12 cellular contexts compared by ENCODE assay signal in genomic region chr12:52059582-52060497, GRCh38. TPM values are rescaled to one million over a fixed set of nuclear protein-coding genes. Genes with fewer than 3 reads are reported as not detected.
DNase-seq lines count a peak whose midpoint lies in the region; ATAC-seq, FAIRE-seq and TF ChIP-seq lines count a peak whose summit lies in the region.
"Had no signal": no experiment of that assay in that cellular context is flagged by ENCODE, and none has a peak within 500 bp of the region (broad histone marks: within the 10 kb centered on the region; RNA-seq: fewer than 3 reads in every experiment).

No MANE protein-coding gene starts in this region.

- H3K4me3 ChIP-seq in A549 (no peak overlapping the region), IMR-90 (ENCODE audit: insufficient read depth, low read depth, low read length) (no peak overlapping the region), neuronal stem cell (ENCODE audit: low read length in 2 of 2) (no peak overlapping the region), mammary epithelial cell (replicated peaks in 1 of 3; ENCODE audit: insufficient read depth in 1 of 3, low read depth in 2 of 3, low read length in 3 of 3) (no peak overlapping the region)

- H3K36me3 ChIP-seq in IMR-90 (ENCODE audit: control insufficient read depth, insufficient read depth, low read length) (peaks cover 40% of the 10 kb centered on the region), neuronal stem cell (replicated peaks in 1 of 2; ENCODE audit: control insufficient read depth in 2 of 2, insufficient read depth in 2 of 2, low read length in 2 of 2) (peaks cover 30 to 37% of the 10 kb centered on the region in 2 donors), mammary epithelial cell (ENCODE audit: insufficient read depth, low read length) (no peaks in the 10 kb centered on the region)

- in situ Hi-C loops in IMR-90 (cut with MboI; ENCODE audit: low sequenced_read_pairs) (no loop called here), mammary epithelial cell (cut with MboI; ENCODE audit: low sequenced_read_pairs in 2 of 2) (no loop called here)

- peaks cover 10% of the 10 kb centered on the region for H4K20me1 ChIP-seq in IMR-90 (ENCODE audit: insufficient read depth, low read length)
- H4K20me1 ChIP-seq in mammary epithelial cell (ENCODE audit: insufficient read depth, low read length) = no peaks in the 10 kb centered on the region

- CTCF ChIA-PET in A549 (lab: Yijun Ruan, JAX) = interaction anchor here (0.9 to 42.5 kb wide), 9 partner anchors 8 to 60 kb away, joined by 3 to 1730 read pairs (median 13); partner anchors contain the start of genes ATG101, NR4A1 and SMIM41
- CTCF ChIA-PET in IMR-90 (lab: Yijun Ruan, JAX) = interaction anchor here (1.2 to 2.2 kb wide), 2 partner anchors 8 to 34 kb away, joined by 4 to 10 read pairs; no protein-coding TSS in a partner anchor
- CTCF ChIA-PET in mammary epithelial cell (lab: Charles Lee; ENCODE audit: low non-redundant PET) = interaction anchor here (0.6 kb wide), 1 partner anchor 56 kb away, joined by 7 read pairs; no protein-coding TSS in a partner anchor

- H3K9me1 ChIP-seq in IMR-90 (ENCODE audit: insufficient read depth, low read length) = peaks cover 7% of the 10 kb centered on the region

- no peak for FAIRE-seq in A549 (lab: Jason Lieb, UNC)

- peak in 1 of 2 experiments; percentile 93 for DNase-seq in A549 (ENCODE audit: low read depth in 1 of 2, low spot score in 1 of 2)
- DNase-seq in IMR-90 = peak; percentile 87
- DNase-seq in neuronal stem cell (ENCODE audit: low spot score) = no peak
- DNase-seq in mammary epithelial cell = no peak
- no peak for DNase-seq in DMS114 treated with DMSO at 0.1 percent for 48 hours (lab: John Stamatoyannopoulos, UW; ENCODE audit: unreplicated experiment)
- DNase-seq: activated naive CD4-positive, alpha-beta T cell treated with anti-CD3 and anti-CD28 coated beads, Interleukin-2, amount 50 U/mL, for 16 hours; Karpas-422; mesendoderm; NK-92 treated with Interleukin-12 subunit alpha and Interleukin-12 subunit beta, amount 100 ng/mL, for 24 hours had no signal

- no peak overlapping the region for H3K4me2 ChIP-seq in A549
- no peak overlapping the region for H3K4me2 ChIP-seq in IMR-90 (ENCODE audit: low read depth, low read length)
- no peak overlapping the region for H3K4me2 ChIP-seq in neuronal stem cell (ENCODE audit: insufficient read depth, low read length, poor library complexity, severe bottlenecking)
- H3K4me2 ChIP-seq in mammary epithelial cell (ENCODE audit: insufficient read depth, low read depth, low read length) = no peak overlapping the region

- H3K23ac ChIP-seq in IMR-90 (ENCODE audit: low read depth, low read length) (no peak overlapping the region), neuronal stem cell (ENCODE audit: low read depth, low read length, poor library complexity) (no peak overlapping the region)

- H4K8ac ChIP-seq in IMR-90 (ENCODE audit: low read depth in 2 of 2, low read length in 2 of 2) (no peak overlapping the region), neuronal stem cell (ENCODE audit: low read depth, low read length) (no peak overlapping the region)

- TF ChIP-seq RAD21 in A549 (conservative IDR thresholded peaks at IDR 0.05 in 1 of 2, IDR thresholded peaks at IDR 0.05 in 1 of 2) (no peak), IMR-90 (IDR thresholded peaks at IDR 0.05; ENCODE audit: low read length) (no peak)

- peak overlapping the region; percentile 33 for H2AFZ ChIP-seq in IMR-90 (replicated peaks; ENCODE audit: low read length, poor library complexity)
- no peak overlapping the region for H2AFZ ChIP-seq in neuronal stem cell (ENCODE audit: low read length)
- no peak overlapping the region for H2AFZ ChIP-seq in mammary epithelial cell (ENCODE audit: low read depth, low read length)

- no peak overlapping the region for H2BK5ac ChIP-seq in IMR-90 (ENCODE audit: low read depth, low read length, poor library complexity, severe bottlenecking)
- H2BK5ac ChIP-seq in neuronal stem cell (ENCODE audit: low read length) = peak overlapping the region; percentile 98

- H3K79me2 ChIP-seq in mammary epithelial cell (ENCODE audit: insufficient read depth, low read length) = no peaks in the 10 kb centered on the region

- H3K9ac ChIP-seq in IMR-90 (ENCODE audit: low read depth, low read length) = no peak overlapping the region
- no peak overlapping the region for H3K9ac ChIP-seq in neuronal stem cell (ENCODE audit: low read depth, low read length, poor library complexity)
- no peak overlapping the region for H3K9ac ChIP-seq in mammary epithelial cell (ENCODE audit: insufficient read depth, low read length)

- H4K91ac ChIP-seq in IMR-90 (ENCODE audit: insufficient read depth, low read depth, low read length) = no peak overlapping the region
- peak overlapping the region; percentile 72 for H4K91ac ChIP-seq in neuronal stem cell (ENCODE audit: low read depth, low read length, poor library complexity)

- POLR2A ChIA-PET in A549 (lab: Yijun Ruan, JAX) = interaction anchor here (2.4 to 2.8 kb wide), 2 partner anchors 9 to 10 kb away, joined by 9 to 10 read pairs; partner anchors contain the start of genes ATG101 and NR4A1
- POLR2A ChIA-PET in IMR-90 (lab: Charles Lee; ENCODE audit: unreplicated experiment) = no interaction called here

- H2BK120ac ChIP-seq in IMR-90 (ENCODE audit: low read depth, low read length) = no peak overlapping the region
- peak overlapping the region; percentile 93 for H2BK120ac ChIP-seq in neuronal stem cell (ENCODE audit: low read depth, low read length)

- H3K27me3 ChIP-seq in IMR-90 (ENCODE audit: control insufficient read depth, insufficient read depth, low read length) (no peaks in the 10 kb centered on the region), neuronal stem cell (ENCODE audit: control insufficient read depth in 3 of 3, insufficient read depth in 3 of 3, low read depth in 1 of 3, low read length in 3 of 3) (no peaks in the 10 kb centered on the region), mammary epithelial cell (ENCODE audit: insufficient read depth, low read length) (no peaks in the 10 kb centered on the region)

- TF ChIP-seq CTCF in A549 (IDR thresholded peaks at IDR 0.05) = no peak
- no peak for TF ChIP-seq CTCF in IMR-90 (conservative IDR thresholded peaks at IDR 0.05; ENCODE audit: low read depth, low read length)
- no peak for TF ChIP-seq CTCF in mammary epithelial cell (conservative IDR thresholded peaks at IDR 0.05 in 1 of 2, IDR thresholded peaks at IDR 0.05 in 1 of 2; ENCODE audit: extremely low read depth in 1 of 2, insufficient read depth in 1 of 2, low read depth in 1 of 2, low read length in 2 of 2)

- dilution Hi-C loops in IMR-90 (cut with HindIII; ENCODE audit: low sequenced_read_pairs, unreplicated experiment) (no loop called here), mammary epithelial cell (cut with HindIII; ENCODE audit: low sequenced_read_pairs) (loop anchor here (5.0 kb wide), 1 partner anchor 32 kb away; no protein-coding TSS in a partner anchor)

- no peak overlapping the region for H3K56ac ChIP-seq in IMR-90 (ENCODE audit: extremely low read depth, insufficient read depth, low read length)

- WGBS in A549 (ENCODE audit: missing lambda C conversion rate) = 80% methylated on average over 12 of the region's 12 CpGs
- WGBS in IMR-90 (ENCODE audit: extremely low coverage in 2 of 2, insufficient read length in 1 of 2), 2 experiments = 77% methylated on average over 5 of the region's 12 CpGs; no CpG with 5 or more reads in 1 of the 2 experiments
- WGBS in neuronal stem cell (ENCODE audit: extremely low coverage in 2 of 2, insufficient read length in 2 of 2, insufficient replicate concordance in 1 of 2), 2 donors = no CpG with 5 or more reads among the region's 12 CpGs
- 67% methylated on average over 12 of the region's 12 CpGs for WGBS in mammary epithelial cell (ENCODE audit: low coverage, missing lambda C conversion rate)

- H3K4me1 ChIP-seq in A549 = peaks cover 17% of the 10 kb centered on the region
- peaks cover 24% of the 10 kb centered on the region for H3K4me1 ChIP-seq in IMR-90 (ENCODE audit: control insufficient read depth, insufficient read depth, low read length)
- H3K4me1 ChIP-seq in neuronal stem cell (ENCODE audit: control insufficient read depth in 2 of 2, insufficient read depth in 1 of 2, low read depth in 1 of 2, low read length in 2 of 2) = peaks cover 0 to 8% of the 10 kb centered on the region in 2 donors
- H3K4me1 ChIP-seq in mammary epithelial cell (ENCODE audit: insufficient read depth, low read length) = no peaks in the 10 kb centered on the region

- no peak overlapping the region for H3K14ac ChIP-seq in IMR-90 (replicated peaks; ENCODE audit: low read depth, low read length)
- no peak overlapping the region for H3K14ac ChIP-seq in neuronal stem cell (ENCODE audit: low read length)

- H3K27ac ChIP-seq in A549 = no peak overlapping the region
- H3K27ac ChIP-seq in IMR-90 (ENCODE audit: insufficient read depth, low read length) = no peak overlapping the region
- peak overlapping the region; percentile 29 for H3K27ac ChIP-seq in cingulate gyrus (ENCODE audit: low read depth, low read length)
- no peak overlapping the region for H3K27ac ChIP-seq in neuronal stem cell (replicated peaks; ENCODE audit: low read length)
- no peak overlapping the region for H3K27ac ChIP-seq in mammary epithelial cell (ENCODE audit: insufficient read depth, low read depth, low read length)

- H2AK5ac ChIP-seq in IMR-90 (ENCODE audit: low read depth, low read length) = peak overlapping the region; percentile 14; the same call in 1 of the 2 replicates
- peak overlapping the region; percentile 96 for H2AK5ac ChIP-seq in neuronal stem cell (ENCODE audit: low read depth, low read length)

- no peak for TF ChIP-seq POLR2A in A549 (IDR thresholded peaks at IDR 0.05; ENCODE audit: low read length)
- TF ChIP-seq POLR2A in IMR-90 (IDR thresholded peaks at IDR 0.05; ENCODE audit: low read depth, low read length) = peak; percentile 96

- intact Hi-C loops in IMR-90 (cut with micrococcal nuclease) = no loop called here
- intact Hi-C loops in mammary epithelial cell (cut with micrococcal nuclease) = no loop called here

- no peak for TF ChIP-seq EP300 in A549 (IDR thresholded peaks at IDR 0.05)

- H3K9me3 ChIP-seq in A549 (no peaks in the 10 kb centered on the region), IMR-90 (ENCODE audit: control insufficient read depth, insufficient read depth, low read length) (no peaks in the 10 kb centered on the region), neuronal stem cell (replicated peaks in 1 of 2; ENCODE audit: control insufficient read depth in 2 of 2, insufficient read depth in 1 of 2, low read depth in 1 of 2, low read length in 2 of 2) (peaks cover 0 to 2% of the 10 kb centered on the region in 2 donors), mammary epithelial cell (replicated peaks; ENCODE audit: insufficient read depth, low read length) (no peaks in the 10 kb centered on the region)

- H4K5ac ChIP-seq in IMR-90 (ENCODE audit: low read depth, low read length) = no peak overlapping the region

- H3K18ac ChIP-seq in IMR-90 (ENCODE audit: low read depth, low read length) (no peak overlapping the region), neuronal stem cell (ENCODE audit: low read length) (peak overlapping the region; percentile 95)

- BruUV-seq in IMR-90 (replicated peaks; lab: Mats Ljungman, UMichigan) (no TSS peak), mammary epithelial cell (replicated peaks; lab: Mats Ljungman, UMichigan) (no TSS peak)

- no peak overlapping the region for H2BK20ac ChIP-seq in IMR-90 (ENCODE audit: low read depth, low read length)

- H3K79me1 ChIP-seq in IMR-90 (ENCODE audit: low read depth in 1 of 2, low read length in 2 of 2) (peaks cover 0 to 13% of the 10 kb centered on the region in 2 experiments; a peak in 1 of 4 replicates), neuronal stem cell (ENCODE audit: low read depth, low read length) (peaks cover 3% of the 10 kb centered on the region)

- H2AK9ac ChIP-seq in IMR-90 (replicated peaks; ENCODE audit: low read depth, low read length, poor library complexity) = no peak overlapping the region

- peak overlapping the region; percentile 98 for H2BK12ac ChIP-seq in neuronal stem cell (ENCODE audit: low read length)

- peak; percentile 25 to 35; a peak in 5 of 6 replicates for ATAC-seq in A549
- no peak for ATAC-seq in IMR-90 (ENCODE audit: low read depth)
- no peak for ATAC-seq in HG03354 (IDR thresholded peaks at IDR 0.05; ENCODE audit: poor library complexity, severe bottlenecking, unreplicated experiment)
- ATAC-seq in GM19328 (IDR thresholded peaks at IDR 0.05; ENCODE audit: unreplicated experiment) = no peak

- H2BK15ac ChIP-seq in IMR-90 (ENCODE audit: low read depth, low read length) = no peak overlapping the region
- H2BK15ac ChIP-seq in neuronal stem cell (ENCODE audit: low read length) = peak overlapping the region; percentile 97

- no peak overlapping the region for H3K4ac ChIP-seq in IMR-90 (ENCODE audit: low read depth, low read length)
- no peak overlapping the region for H3K4ac ChIP-seq in neuronal stem cell (ENCODE audit: low read length)

RNA-seq across cellular contexts. Expression of gene NR4A1, which starts 8.6 kb away (rescaled TPM):
- polyA plus RNA-seq in A549 (2011; rRNA removed) = 81.3 and 89.6 TPM in 2 replicates
- 151 and 315 TPM in 2 replicates for polyA plus RNA-seq in A549 (2012; cell fraction: cytosol; rRNA removed)
- polyA plus RNA-seq in A549 (2012; cell fraction: nucleus; rRNA removed) = 768 and 886 TPM in 2 replicates
- 24.7 to 39.6 TPM (median 28.7 TPM) in 3 replicates for polyA plus RNA-seq in A549 (2017; fragmentation: RNase III; extraction: RNeasy Plus Mini Kit Qiagen cat#74134 plus additional on column Dnase treatment)
- polyA minus RNA-seq in A549 (2011; rRNA and poly(A)+ RNA removed) = 132 and 174 TPM in 2 replicates
- 6.6 and 23.1 TPM in 2 replicates for total RNA-seq in IMR-90 (2012; rRNA removed)
- polyA plus RNA-seq in IMR-90 (2012; rRNA removed) = 34.1 and 120 TPM in 2 replicates
- 127 and 458 TPM in 2 replicates for polyA plus RNA-seq in IMR-90 (2012; cell fraction: cytosol; rRNA removed)
- 1,801 and 2,637 TPM in 2 replicates for polyA plus RNA-seq in IMR-90 (2012; cell fraction: nucleus; rRNA removed; ENCODE audit: low replicate concordance)
- polyA plus RNA-seq in neuronal stem cell (2013, experiment 1 of 2) = 46.2 TPM
- polyA plus RNA-seq in neuronal stem cell (2013, experiment 2 of 2) = 44.5 TPM
- total RNA-seq in mammary epithelial cell = 1 to 10 TPM in 1 of 2 donors, under 1 TPM in 1; 0.17 to 2.4 TPM
- 0.44 TPM for polyA plus RNA-seq in mammary epithelial cell
- polyA minus RNA-seq in mammary epithelial cell = 1.4 TPM

RNA-seq across cellular contexts. Expression of gene ATG101, which starts 9.9 kb away (rescaled TPM):
- 124 and 141 TPM in 2 replicates for polyA plus RNA-seq in A549 (2011; rRNA removed)
- polyA plus RNA-seq in A549 (2012; cell fraction: cytosol; rRNA removed) = 168 and 190 TPM in 2 replicates
- polyA plus RNA-seq in A549 (2012; cell fraction: nucleus; rRNA removed) = 140 and 145 TPM in 2 replicates
- 81.3 to 87.9 TPM (median 82.6 TPM) in 3 replicates for polyA plus RNA-seq in A549 (2017; fragmentation: RNase III; extraction: RNeasy Plus Mini Kit Qiagen cat#74134 plus additional on column Dnase treatment)
- 109 and 119 TPM in 2 replicates for polyA minus RNA-seq in A549 (2011; rRNA and poly(A)+ RNA removed)
- 158 and 167 TPM in 2 replicates for total RNA-seq in IMR-90 (2012; rRNA removed)
- 93.9 and 113 TPM in 2 replicates for polyA plus RNA-seq in IMR-90 (2012; rRNA removed)
- 181 and 193 TPM in 2 replicates for polyA plus RNA-seq in IMR-90 (2012; cell fraction: cytosol; rRNA removed)
- polyA plus RNA-seq in IMR-90 (2012; cell fraction: nucleus; rRNA removed; ENCODE audit: low replicate concordance) = 267 and 321 TPM in 2 replicates
- polyA plus RNA-seq in neuronal stem cell (2013, experiment 1 of 2) = 16.4 TPM
- 15.2 TPM for polyA plus RNA-seq in neuronal stem cell (2013, experiment 2 of 2)
- 10 to 100 TPM; 44.8 to 59.4 TPM for total RNA-seq in mammary epithelial cell
- 90.8 TPM for polyA plus RNA-seq in mammary epithelial cell
- polyA minus RNA-seq in mammary epithelial cell = 36.4 TPM

RNA-seq across cellular contexts. Expression of gene SMIM41, which starts 19.7 kb away (rescaled TPM):
- not detected in 2 replicates for polyA plus RNA-seq in A549 (2011; rRNA removed)
- not detected in 2 replicates for polyA plus RNA-seq in A549 (2012; cell fraction: cytosol; rRNA removed)
- polyA plus RNA-seq in A549 (2012; cell fraction: nucleus; rRNA removed) = 0.06 and 0.10 TPM in 2 replicates
- polyA plus RNA-seq in A549 (2017; fragmentation: RNase III; extraction: RNeasy Plus Mini Kit Qiagen cat#74134 plus additional on column Dnase treatment) = not detected in 3 replicates
- not detected in 2 replicates for polyA minus RNA-seq in A549 (2011; rRNA and poly(A)+ RNA removed)
- not detected in 2 replicates for total RNA-seq in IMR-90 (2012; rRNA removed)
- polyA plus RNA-seq in IMR-90 (2012; rRNA removed) = not detected in 2 replicates
- polyA plus RNA-seq in IMR-90 (2012; cell fraction: cytosol; rRNA removed) = 0.04 and 0.17 TPM in 2 replicates
- 0.14 and 0.45 TPM in 2 replicates for polyA plus RNA-seq in IMR-90 (2012; cell fraction: nucleus; rRNA removed; ENCODE audit: low replicate concordance)
- 0.38 TPM for polyA plus RNA-seq in neuronal stem cell (2013, experiment 1 of 2)
- 0.18 TPM for polyA plus RNA-seq in neuronal stem cell (2013, experiment 2 of 2)
- under 1 TPM in 1 of 2 donors, not detected in 1; 0.17 TPM for total RNA-seq in mammary epithelial cell
- not detected for polyA plus RNA-seq in mammary epithelial cell
- not detected for polyA minus RNA-seq in mammary epithelial cell

RNA-seq across cellular contexts. Expression of gene TAMALIN, which starts 53.1 kb away (rescaled TPM):
- 0.22 and 0.35 TPM in 2 replicates for polyA plus RNA-seq in A549 (2011; rRNA removed)
- polyA plus RNA-seq in A549 (2012; cell fraction: cytosol; rRNA removed) = 0.44 and 0.53 TPM in 2 replicates
- 1.4 and 3.1 TPM in 2 replicates for polyA plus RNA-seq in A549 (2012; cell fraction: nucleus; rRNA removed)
- 0.16 to 0.30 TPM (median 0.29 TPM) in 3 replicates for polyA plus RNA-seq in A549 (2017; fragmentation: RNase III; extraction: RNeasy Plus Mini Kit Qiagen cat#74134 plus additional on column Dnase treatment)
- 0.44 and 0.62 TPM in 2 replicates for polyA minus RNA-seq in A549 (2011; rRNA and poly(A)+ RNA removed)
- 2.5 and 2.7 TPM in 2 replicates for total RNA-seq in IMR-90 (2012; rRNA removed)
- 5.3 and 5.9 TPM in 2 replicates for polyA plus RNA-seq in IMR-90 (2012; rRNA removed)
- polyA plus RNA-seq in IMR-90 (2012; cell fraction: cytosol; rRNA removed) = 6.4 and 9.7 TPM in 2 replicates
- 20.2 and 22.8 TPM in 2 replicates for polyA plus RNA-seq in IMR-90 (2012; cell fraction: nucleus; rRNA removed; ENCODE audit: low replicate concordance)
- 11.1 TPM for polyA plus RNA-seq in neuronal stem cell (2013, experiment 1 of 2)
- polyA plus RNA-seq in neuronal stem cell (2013, experiment 2 of 2) = 10.9 TPM
- under 1 TPM in 1 of 2 donors, not detected in 1; 0.50 TPM for total RNA-seq in mammary epithelial cell
- 0.10 TPM for polyA plus RNA-seq in mammary epithelial cell
- not detected for polyA minus RNA-seq in mammary epithelial cell

Comparison
In these comparisons a context has a peak if more than half of its experiments do, and no peak if none do; other contexts are left out.
1. ATAC-seq: peak in A549 (2 of 2); none in IMR-90 (single experiment), HG03354 (single experiment) and GM19328 (single experiment).
2. RNA of gene NR4A1, which starts 8.6 kb away (polyA plus RNA-seq): 24.7 to 886 TPM in A549 and 34.1 to 2,637 TPM in IMR-90; 0.44 TPM in mammary epithelial cell (single experiment); every median in the first group is over 10 times any median in the second.